8 cellular contexts compared by ENCODE assay signal in genomic region chr1:94246692-94247145, GRCh38. TPM values are rescaled to one million over a fixed set of nuclear protein-coding genes. Genes with fewer than 3 reads are reported as not detected.
DNase-seq lines count a peak whose midpoint lies in the region; ATAC-seq, FAIRE-seq and TF ChIP-seq lines count a peak whose summit lies in the region.

No MANE protein-coding gene starts in this region.

- H3K9me3 Mint-ChIP-seq in CD4-positive, CD25-positive, alpha-beta regulatory T cell = peaks cover 3 to 18% (median 4%) of the 10 kb centered on the region in 7 donors
- H3K9me3 Mint-ChIP-seq in neural crest cell = peaks cover 7% of the 10 kb centered on the region

- H3K4me3 Mint-ChIP-seq in CD4-positive, CD25-positive, alpha-beta regulatory T cell = peak overlapping the region in 3 of 4 donors; percentile 43 to 66 (median 61)
- H3K4me3 Mint-ChIP-seq in neural crest cell = peak overlapping the region; percentile 87

- POLR2A ChIA-PET in PC-3 (lab: Charles Lee; ENCODE audit: unreplicated experiment) = interaction anchor here (0.6 to 1.4 kb wide), 4 partner anchors 11 to 77 kb away, joined by 3 to 9 read pairs (median 6); no protein-coding TSS in a partner anchor

- H3K79me2 ChIP-seq in PC-3 (ENCODE audit: low read length) = peaks cover 89% of the 10 kb centered on the region

- no peaks in the 10 kb centered on the region for H3K36me3 ChIP-seq in CD4-positive, CD25-positive, alpha-beta regulatory T cell (ENCODE audit: control insufficient read depth, insufficient read depth, low read length)
- H3K36me3 ChIP-seq in PC-3 (ENCODE audit: low read depth, low read length) = peaks cover 12% of the 10 kb centered on the region

- peaks cover 0 to 11% of the 10 kb centered on the region in 2 experiments for H3K9me3 ChIP-seq in CD4-positive, CD25-positive, alpha-beta regulatory T cell (ENCODE audit: control insufficient read depth in 2 of 2, low read length in 2 of 2)
- no peaks in the 10 kb centered on the region for H3K9me3 ChIP-seq in PC-3 (ENCODE audit: low read length)

- no peak for ATAC-seq in CD4-positive, CD25-positive, alpha-beta regulatory T cell (ENCODE audit: low read depth in 2 of 2)
- peak; percentile 49 for ATAC-seq in PC-3

- no peaks in the 10 kb centered on the region for H3K9me2 ChIP-seq in PC-3 (replicated peaks; ENCODE audit: low read length)

- H3K9ac ChIP-seq in PC-3 (ENCODE audit: low read length) = peak overlapping the region; percentile 92

- BruUV-seq in PC-3 (replicated peaks; lab: Mats Ljungman, UMichigan) = no TSS peak

- H3K27me3 ChIP-seq in CD4-positive, CD25-positive, alpha-beta regulatory T cell (ENCODE audit: control insufficient read depth, insufficient read depth, low read length) = peaks cover 27% of the 10 kb centered on the region
- H3K27me3 ChIP-seq in PC-3 (ENCODE audit: low read length) = no peaks in the 10 kb centered on the region

- CTCF ChIA-PET in PC-3 (lab: Charles Lee) = no interaction called here

- DNase-seq in CD4-positive, CD25-positive, alpha-beta regulatory T cell = no peak
- DNase-seq in PC-3 = peak; percentile 64
- DNase-seq in epithelial cell of proximal tubule (ENCODE audit: low read depth) = no peak
- no peak for DNase-seq in neural crest cell (ENCODE audit: low read depth, low spot score)
- DNase-seq in foreskin melanocyte = no peak
- no peak for DNase-seq in activated CD4-positive, alpha-beta T cell treated with anti-CD3 and anti-CD28 coated beads for 1 hour
- no peak for DNase-seq in T-helper 9 cell
- no peak for DNase-seq in GM12891 (ENCODE audit: insufficient read length, low spot score)

- peak overlapping the region; percentile 87 for H3K4me2 ChIP-seq in PC-3 (ENCODE audit: low read length)

- no peak for TF ChIP-seq CTCF in PC-3 (conservative IDR thresholded peaks at IDR 0.05; ENCODE audit: low read depth, low read length)
- no peak for TF ChIP-seq CTCF in epithelial cell of proximal tubule (conservative IDR thresholded peaks at IDR 0.05; ENCODE audit: low read depth, low read length)
- TF ChIP-seq CTCF in neural crest cell (conservative IDR thresholded peaks at IDR 0.05) = no peak

- TF ChIP-seq POLR2A in GM12891 (IDR thresholded peaks at IDR 0.05; ENCODE audit: low read depth, low read length) = no peak

- no peak for FAIRE-seq in GM12891 (lab: Jason Lieb, UNC)

- no peak overlapping the region for H2AFZ ChIP-seq in PC-3 (ENCODE audit: low read length)

- H3K4me1 Mint-ChIP-seq in CD4-positive, CD25-positive, alpha-beta regulatory T cell = peaks cover 0 to 12% (median 4%) of the 10 kb centered on the region in 4 donors
- H3K4me1 Mint-ChIP-seq in neural crest cell = peaks cover 11% of the 10 kb centered on the region

- peaks cover 76% of the 10 kb centered on the region for H3K27me3 Mint-ChIP-seq in CD4-positive, CD25-positive, alpha-beta regulatory T cell
- H3K27me3 Mint-ChIP-seq in neural crest cell (ENCODE audit: low read depth) = peaks cover 87% of the 10 kb centered on the region

- intact Hi-C loops in PC-3 (cut with micrococcal nuclease) = loop anchor here (1.0 to 10.0 kb wide), 4 partner anchors 11 to 218 kb away; no protein-coding TSS in a partner anchor

- H3K27ac Mint-ChIP-seq in CD4-positive, CD25-positive, alpha-beta regulatory T cell = no peak overlapping the region
- H3K27ac Mint-ChIP-seq in neural crest cell (ENCODE audit: unreplicated experiment) = no peak overlapping the region

- H3K27ac ChIP-seq in CD4-positive, CD25-positive, alpha-beta regulatory T cell (ENCODE audit: insufficient read depth, low read length, poor library complexity, severe bottlenecking) = no peak overlapping the region
- peak overlapping the region; percentile 92 for H3K27ac ChIP-seq in PC-3 (ENCODE audit: low read length)

- peaks cover 13% of the 10 kb centered on the region for H4K20me1 ChIP-seq in PC-3 (ENCODE audit: low read length)

- peaks cover 21% of the 10 kb centered on the region for H3F3A ChIP-seq in PC-3 (ENCODE audit: low read length, unreplicated experiment)

- no peak overlapping the region for H3K4me3 ChIP-seq in CD4-positive, CD25-positive, alpha-beta regulatory T cell (ENCODE audit: low read depth, low read length)
- H3K4me3 ChIP-seq in PC-3 (ENCODE audit: low read length) = peak overlapping the region; percentile 96
- H3K4me3 ChIP-seq in epithelial cell of proximal tubule (ENCODE audit: low read depth, low read length) = peak overlapping the region; percentile 75

- no peaks in the 10 kb centered on the region for H3K36me3 Mint-ChIP-seq in CD4-positive, CD25-positive, alpha-beta regulatory T cell
- peaks cover 6% of the 10 kb centered on the region for H3K36me3 Mint-ChIP-seq in neural crest cell (ENCODE audit: low read depth)

- H3K4me1 ChIP-seq in CD4-positive, CD25-positive, alpha-beta regulatory T cell (ENCODE audit: control insufficient read depth, insufficient read depth, low read length, poor library complexity, severe bottlenecking) = peaks cover 8% of the 10 kb centered on the region
- peaks cover 41% of the 10 kb centered on the region for H3K4me1 ChIP-seq in PC-3 (ENCODE audit: insufficient read depth, low read length)

TF ChIP-seq in GM12891, 5 proteins besides CTCF, POLR2A, EP300 and RAD21:
- no peak for TF ChIP-seq POLR2AphosphoS5 (IDR thresholded peaks at IDR 0.05; ENCODE audit: low read depth, low read length)
- no peak for TF ChIP-seq TAF1 (IDR thresholded peaks at IDR 0.05; ENCODE audit: low read depth, low read length)
- TF ChIP-seq POU2F2 (IDR thresholded peaks at IDR 0.05; ENCODE audit: low read depth, low read length) = no peak
- no peak for TF ChIP-seq SPI1 (IDR thresholded peaks at IDR 0.05; ENCODE audit: low read depth, low read length)
- TF ChIP-seq PAX5 (IDR thresholded peaks at IDR 0.05; ENCODE audit: insufficient read depth, low read length, severe bottlenecking) = no peak

RNA-seq across cellular contexts. Expression of gene ARHGAP29, which starts 9.3 kb away (rescaled TPM):
- total RNA-seq in CD4-positive, CD25-positive, alpha-beta regulatory T cell = not detected
- not detected for polyA plus RNA-seq in CD4-positive, CD25-positive, alpha-beta regulatory T cell
- total RNA-seq in PC-3 (2014; rRNA removed) (161 and 166 TPM in 2 replicates), epithelial cell of proximal tubule (131 and 132 TPM in 2 replicates), neural crest cell (1.5 TPM in 2 replicates)
- 0.03 TPM for polyA plus RNA-seq in GM12891 (2012; ENCODE audit: low read depth, missing spikeins)

Comparison
In these comparisons a context has a peak if more than half of its experiments do, and no peak if none do; other contexts are left out.
1. RNA of gene ARHGAP29, which starts 9.3 kb away (total RNA-seq): 161 to 166 TPM in PC-3 and 131 to 132 TPM in epithelial cell of proximal tubule; 1.5 TPM in neural crest cell and not detected in CD4-positive, CD25-positive, alpha-beta regulatory T cell (single experiment); every median in the first group is over 10 times any median in the second.